In the genomic region with DNA sequence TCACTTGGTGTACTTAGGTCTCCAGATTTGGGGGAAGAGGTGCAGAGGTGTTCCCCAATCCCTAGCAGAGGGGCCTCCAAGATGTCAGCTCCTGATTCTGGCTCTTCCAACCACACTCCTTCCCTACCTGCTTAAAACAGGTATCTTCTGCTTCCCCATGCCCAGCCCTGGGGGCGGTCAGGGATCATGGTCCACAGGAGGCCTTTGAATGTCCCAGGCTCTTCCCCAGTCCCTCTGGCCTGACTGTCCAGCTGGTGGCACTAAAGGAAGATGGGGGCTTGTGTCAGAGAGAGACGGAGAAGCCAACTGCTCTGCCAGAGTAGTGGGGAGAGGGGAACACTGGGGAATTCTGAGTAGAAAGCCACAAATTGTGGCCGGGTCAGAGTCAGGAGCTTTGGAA, we compare ENCODE assay signal across 1 cellular context.
TF ChIP-seq lines count a peak whose summit lies in the region.

No MANE protein-coding gene starts in this region.

TF ChIP-seq in WTC11, 78 proteins besides CTCF, POLR2A, EP300 and RAD21 (continued from another document):
- TF ChIP-seq, protein P1, sequence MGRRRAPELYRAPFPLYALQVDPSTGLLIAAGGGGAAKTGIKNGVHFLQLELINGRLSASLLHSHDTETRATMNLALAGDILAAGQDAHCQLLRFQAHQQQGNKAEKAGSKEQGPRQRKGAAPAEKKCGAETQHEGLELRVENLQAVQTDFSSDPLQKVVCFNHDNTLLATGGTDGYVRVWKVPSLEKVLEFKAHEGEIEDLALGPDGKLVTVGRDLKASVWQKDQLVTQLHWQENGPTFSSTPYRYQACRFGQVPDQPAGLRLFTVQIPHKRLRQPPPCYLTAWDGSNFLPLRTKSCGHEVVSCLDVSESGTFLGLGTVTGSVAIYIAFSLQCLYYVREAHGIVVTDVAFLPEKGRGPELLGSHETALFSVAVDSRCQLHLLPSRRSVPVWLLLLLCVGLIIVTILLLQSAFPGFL (CRISPR knock-in tag; IDR thresholded peaks at IDR 0.05; ENCODE audit: borderline replicate concordance): no peak
- TF ChIP-seq, protein P2, sequence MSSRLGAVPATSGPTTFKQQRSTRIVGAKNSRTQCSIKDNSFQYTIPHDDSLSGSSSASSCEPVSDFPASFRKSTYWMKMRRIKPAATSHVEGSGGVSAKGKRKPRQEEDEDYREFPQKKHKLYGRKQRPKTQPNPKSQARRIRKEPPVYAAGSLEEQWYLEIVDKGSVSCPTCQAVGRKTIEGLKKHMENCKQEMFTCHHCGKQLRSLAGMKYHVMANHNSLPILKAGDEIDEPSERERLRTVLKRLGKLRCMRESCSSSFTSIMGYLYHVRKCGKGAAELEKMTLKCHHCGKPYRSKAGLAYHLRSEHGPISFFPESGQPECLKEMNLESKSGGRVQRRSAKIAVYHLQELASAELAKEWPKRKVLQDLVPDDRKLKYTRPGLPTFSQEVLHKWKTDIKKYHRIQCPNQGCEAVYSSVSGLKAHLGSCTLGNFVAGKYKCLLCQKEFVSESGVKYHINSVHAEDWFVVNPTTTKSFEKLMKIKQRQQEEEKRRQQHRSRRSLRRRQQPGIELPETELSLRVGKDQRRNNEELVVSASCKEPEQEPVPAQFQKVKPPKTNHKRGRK (CRISPR knock-in tag; IDR thresholded peaks at IDR 0.05; ENCODE audit: borderline replicate concordance): no peak
- TF ChIP-seq ZNF317 (CRISPR knock-in tag; IDR thresholded peaks at IDR 0.05; ENCODE audit: borderline replicate concordance, low read depth) (no peak), RELA (CRISPR knock-in tag; IDR thresholded peaks at IDR 0.05; ENCODE audit: borderline replicate concordance) (no peak), CBFB (CRISPR knock-in tag; IDR thresholded peaks at IDR 0.05; ENCODE audit: low read depth) (no peak), OVOL2 (CRISPR knock-in tag; IDR thresholded peaks at IDR 0.05; ENCODE audit: borderline replicate concordance) (no peak), ZNF219 (CRISPR knock-in tag; IDR thresholded peaks at IDR 0.05; ENCODE audit: borderline replicate concordance) (no peak), MXD4 (CRISPR knock-in tag; IDR thresholded peaks at IDR 0.05; ENCODE audit: borderline replicate concordance) (no peak), FOXP1 (CRISPR knock-in tag; IDR thresholded peaks at IDR 0.05; ENCODE audit: borderline replicate concordance) (no peak)
- TF ChIP-seq, protein P3, sequence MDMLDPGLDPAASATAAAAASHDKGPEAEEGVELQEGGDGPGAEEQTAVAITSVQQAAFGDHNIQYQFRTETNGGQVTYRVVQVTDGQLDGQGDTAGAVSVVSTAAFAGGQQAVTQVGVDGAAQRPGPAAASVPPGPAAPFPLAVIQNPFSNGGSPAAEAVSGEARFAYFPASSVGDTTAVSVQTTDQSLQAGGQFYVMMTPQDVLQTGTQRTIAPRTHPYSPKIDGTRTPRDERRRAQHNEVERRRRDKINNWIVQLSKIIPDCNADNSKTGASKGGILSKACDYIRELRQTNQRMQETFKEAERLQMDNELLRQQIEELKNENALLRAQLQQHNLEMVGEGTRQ (CRISPR knock-in tag; IDR thresholded peaks at IDR 0.05): no peak
- TF ChIP-seq, protein P4, sequence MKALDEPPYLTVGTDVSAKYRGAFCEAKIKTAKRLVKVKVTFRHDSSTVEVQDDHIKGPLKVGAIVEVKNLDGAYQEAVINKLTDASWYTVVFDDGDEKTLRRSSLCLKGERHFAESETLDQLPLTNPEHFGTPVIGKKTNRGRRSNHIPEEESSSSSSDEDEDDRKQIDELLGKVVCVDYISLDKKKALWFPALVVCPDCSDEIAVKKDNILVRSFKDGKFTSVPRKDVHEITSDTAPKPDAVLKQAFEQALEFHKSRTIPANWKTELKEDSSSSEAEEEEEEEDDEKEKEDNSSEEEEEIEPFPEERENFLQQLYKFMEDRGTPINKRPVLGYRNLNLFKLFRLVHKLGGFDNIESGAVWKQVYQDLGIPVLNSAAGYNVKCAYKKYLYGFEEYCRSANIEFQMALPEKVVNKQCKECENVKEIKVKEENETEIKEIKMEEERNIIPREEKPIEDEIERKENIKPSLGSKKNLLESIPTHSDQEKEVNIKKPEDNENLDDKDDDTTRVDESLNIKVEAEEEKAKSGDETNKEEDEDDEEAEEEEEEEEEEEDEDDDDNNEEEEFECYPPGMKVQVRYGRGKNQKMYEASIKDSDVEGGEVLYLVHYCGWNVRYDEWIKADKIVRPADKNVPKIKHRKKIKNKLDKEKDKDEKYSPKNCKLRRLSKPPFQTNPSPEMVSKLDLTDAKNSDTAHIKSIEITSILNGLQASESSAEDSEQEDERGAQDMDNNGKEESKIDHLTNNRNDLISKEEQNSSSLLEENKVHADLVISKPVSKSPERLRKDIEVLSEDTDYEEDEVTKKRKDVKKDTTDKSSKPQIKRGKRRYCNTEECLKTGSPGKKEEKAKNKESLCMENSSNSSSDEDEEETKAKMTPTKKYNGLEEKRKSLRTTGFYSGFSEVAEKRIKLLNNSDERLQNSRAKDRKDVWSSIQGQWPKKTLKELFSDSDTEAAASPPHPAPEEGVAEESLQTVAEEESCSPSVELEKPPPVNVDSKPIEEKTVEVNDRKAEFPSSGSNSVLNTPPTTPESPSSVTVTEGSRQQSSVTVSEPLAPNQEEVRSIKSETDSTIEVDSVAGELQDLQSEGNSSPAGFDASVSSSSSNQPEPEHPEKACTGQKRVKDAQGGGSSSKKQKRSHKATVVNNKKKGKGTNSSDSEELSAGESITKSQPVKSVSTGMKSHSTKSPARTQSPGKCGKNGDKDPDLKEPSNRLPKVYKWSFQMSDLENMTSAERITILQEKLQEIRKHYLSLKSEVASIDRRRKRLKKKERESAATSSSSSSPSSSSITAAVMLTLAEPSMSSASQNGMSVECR (CRISPR knock-in tag; IDR thresholded peaks at IDR 0.05; ENCODE audit: borderline replicate concordance): no peak
TF ChIP-seq in WTC11: peak in this region for 0.
